ENCODE assay signal across 8 cellular contexts in the genomic region with DNA sequence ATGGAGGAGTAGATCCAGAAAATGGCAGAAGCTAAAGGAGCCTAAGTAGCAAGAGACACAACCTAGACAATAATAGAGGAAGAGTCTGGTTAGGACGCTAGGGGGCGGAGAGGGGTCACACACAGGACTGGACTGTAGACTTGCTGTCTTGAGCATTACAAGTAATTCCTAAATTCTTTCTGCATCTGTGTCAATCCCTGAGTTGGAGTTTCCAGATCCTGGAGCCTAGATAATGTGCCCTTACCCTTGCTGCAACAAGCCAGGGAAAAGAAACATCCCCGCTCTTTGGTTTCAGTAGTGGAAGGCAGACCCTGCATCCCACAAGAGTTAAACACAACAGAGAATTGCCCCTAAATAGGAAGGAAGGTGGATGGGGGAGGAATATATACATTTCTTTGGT. TPM values are rescaled to one million over a fixed set of nuclear protein-coding genes. Genes with fewer than 3 reads are reported as not detected.
DNase-seq lines count a peak whose midpoint lies in the region; ATAC-seq and TF ChIP-seq lines count a peak whose summit lies in the region.

No MANE protein-coding gene starts in this region.

- in situ Hi-C loops in ACHN (cut with HindIII; ENCODE audit: low pct_ligation_motif_present, low pct_unique_long_range_greater_than_20kb, low sequenced_read_pairs) (no loop called here), SK-MEL-5 (cut with HindIII; ENCODE audit: low pct_unique_long_range_greater_than_20kb, low sequenced_read_pairs) (no loop called here), astrocyte of the spinal cord (cut with HindIII; ENCODE audit: low sequenced_read_pairs) (no loop called here)

- TF ChIP-seq CTCF in astrocyte of the spinal cord (IDR thresholded peaks at IDR 0.05; ENCODE audit: low read depth, low read length): peak; percentile 88

- DNase-seq in ACHN (peak; percentile 64), NCI-H1048 (lab: John Stamatoyannopoulos, UW) (peak; percentile 60), SK-MEL-5 (ENCODE audit: low read depth, low spot score) (peak; percentile 91), astrocyte of the spinal cord (ENCODE audit: low read depth, low spot score) (peak; percentile 77), iPS DF 4.7 (ENCODE audit: extremely low read depth, low spot score) (peak; percentile 58)
- peak; percentile 10 to 58 for DNase-seq in stimulated activated CD4-positive, alpha-beta T cell treated with anti-CD3 and anti-CD28 coated beads, Interleukin-12 subunit alpha, Interleukin-12 subunit beta, amount 100 ng/mL, for 24 hours (ENCODE audit: low read depth in 2 of 2)

- no peak overlapping the region for H3K4me3 ChIP-seq in astrocyte of the spinal cord (ENCODE audit: low read depth, low read length)

- ATAC-seq in GM18499 (IDR thresholded peaks at IDR 0.05; ENCODE audit: insufficient read depth, unreplicated experiment) (peak; percentile 92), HG02798 (IDR thresholded peaks at IDR 0.05; ENCODE audit: poor library complexity, unreplicated experiment) (peak; percentile 99)

RNA-seq across cellular contexts. Expression of a gene that starts 14.9 kb away (rescaled TPM):
- not detected in 2 replicates for total RNA-seq in SK-MEL-5 (2014; rRNA removed; shearing (Covaris generic))
- not detected in 2 replicates for polyA plus RNA-seq in SK-MEL-5 (2015; cell fraction: cytosol; rRNA removed)
- not detected in 2 replicates for polyA plus RNA-seq in SK-MEL-5 (2015; cell fraction: nucleus; rRNA removed)

RNA-seq across cellular contexts. Expression of a gene that starts 20.4 kb away (rescaled TPM):
- 0.18 and 0.29 TPM in 2 replicates for total RNA-seq in SK-MEL-5 (2014; rRNA removed; shearing (Covaris generic))
- 0.58 and 0.76 TPM in 2 replicates for polyA plus RNA-seq in SK-MEL-5 (2015; cell fraction: cytosol; rRNA removed)
- not detected in 2 replicates for polyA plus RNA-seq in SK-MEL-5 (2015; cell fraction: nucleus; rRNA removed)

Comparison
In these comparisons a context has a peak if more than half of its experiments do, and no peak if none do; other contexts are left out.
1. DNase-seq: peak in every context shown above with its lines; median percentile 91 in SK-MEL-5; 77 in astrocyte of the spinal cord; 64 in ACHN; 60 in NCI-H1048; 58 in iPS DF 4.7; 34 in stimulated activated CD4-positive, alpha-beta T cell treated with anti-CD3 and anti-CD28 coated beads, Interleukin-12 subunit alpha, Interleukin-12 subunit beta, amount 100 ng/mL, for 24 hours.